Comparison of ENCODE assay signal across 8 cellular contexts in the genomic region with DNA sequence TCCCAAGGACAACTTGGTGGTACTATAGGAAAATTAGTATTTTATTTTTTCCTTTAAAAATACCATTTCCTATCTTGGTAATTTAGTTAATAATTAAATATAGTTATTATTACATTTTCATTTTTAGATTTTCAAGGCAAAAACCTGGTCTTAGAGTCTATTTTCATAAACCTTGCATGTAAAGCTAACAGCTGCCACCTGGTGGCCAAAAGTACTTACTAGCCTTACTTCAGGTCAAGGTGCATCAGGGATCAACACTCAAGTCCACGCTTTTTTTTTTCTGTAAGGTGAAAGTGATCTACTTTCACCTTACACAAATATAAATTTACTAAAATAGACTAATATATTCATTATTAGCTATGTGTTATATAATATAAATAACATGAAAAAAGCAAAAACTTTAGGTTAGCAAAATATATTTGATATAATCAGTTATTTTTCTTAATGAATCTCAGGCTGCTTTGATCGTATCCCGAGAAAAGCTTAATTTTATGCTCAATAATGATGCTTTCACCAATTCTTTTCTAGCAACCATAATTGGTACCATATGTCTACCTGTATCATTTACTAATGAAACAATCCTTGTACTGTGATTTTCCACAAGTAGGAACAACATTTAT.
DNase-seq lines count a peak whose midpoint lies in the region; ATAC-seq and TF ChIP-seq lines count a peak whose summit lies in the region.

No MANE protein-coding gene starts in this region.

- TF ChIP-seq CTCF in heart left ventricle (IDR thresholded peaks at IDR 0.05) (peak; percentile 68 to 88 (median 80)), psoas muscle (IDR thresholded peaks at IDR 0.05) (peak; percentile 86), vagina (IDR thresholded peaks at IDR 0.05) (peak; percentile 18 to 59 (median 53))

- H3K36me3 Mint-ChIP-seq in CD4-positive, CD25-positive, alpha-beta regulatory T cell: peaks cover 14% of the 10 kb centered on the region
- H3K36me3 Mint-ChIP-seq in activated naive CD8-positive, alpha-beta T cell treated with anti-CD3 and anti-CD28 coated beads for 36 hours: no peaks in the 10 kb centered on the region

- intact Hi-C loops in heart left ventricle (cut with DNase I): loop anchor here in 8 of 10 donors (1.0 to 5.0 kb wide), 5 partner anchors 62 to 67 kb away; a partner anchor contains a TSS
- intact Hi-C loops in psoas muscle (cut with DNase I): loop anchor here (1.0 to 10.0 kb wide), 3 partner anchors 62 to 315 kb away; a partner anchor contains a TSS
- intact Hi-C loops in vagina (cut with DNase I): no loop called here

- peak in 1 of 2 donors; percentile 48 for ATAC-seq in CD4-positive, CD25-positive, alpha-beta regulatory T cell (ENCODE audit: low read depth in 2 of 2)
- peak; percentile 68 for ATAC-seq in GM21360 (IDR thresholded peaks at IDR 0.05; ENCODE audit: unreplicated experiment)
- ATAC-seq in heart left ventricle: no peak
- ATAC-seq in psoas muscle: peak in 2 of 4 donors; percentile 62 to 73

- H3K27me3 Mint-ChIP-seq in CD4-positive, CD25-positive, alpha-beta regulatory T cell: no peaks in the 10 kb centered on the region
- H3K27me3 Mint-ChIP-seq in activated naive CD8-positive, alpha-beta T cell treated with anti-CD3 and anti-CD28 coated beads for 36 hours: no peaks in the 10 kb centered on the region

- no peaks in the 10 kb centered on the region for H3K4me1 ChIP-seq in CD4-positive, CD25-positive, alpha-beta regulatory T cell (ENCODE audit: control insufficient read depth, insufficient read depth, low read length, poor library complexity, severe bottlenecking)
- peaks cover 0 to 3% (median 0%) of the 10 kb centered on the region in 12 donors for H3K4me1 ChIP-seq in heart left ventricle
- no peaks in the 10 kb centered on the region for H3K4me1 ChIP-seq in psoas muscle
- H3K4me1 ChIP-seq in vagina: no peaks in the 10 kb centered on the region

- peaks cover 43% of the 10 kb centered on the region for H3K36me3 ChIP-seq in CD4-positive, CD25-positive, alpha-beta regulatory T cell (ENCODE audit: control insufficient read depth, insufficient read depth, low read length)
- H3K36me3 ChIP-seq in heart left ventricle: peaks cover 0 to 72% (median 22%) of the 10 kb centered on the region in 9 donors
- peaks cover 0 to 51% of the 10 kb centered on the region in 2 donors for H3K36me3 ChIP-seq in psoas muscle (ENCODE audit: insufficient read depth in 1 of 2, low read depth in 1 of 2)
- peaks cover 0 to 6% of the 10 kb centered on the region in 2 donors for H3K36me3 ChIP-seq in vagina

- DNase-seq in CD4-positive, CD25-positive, alpha-beta regulatory T cell: peak; percentile 56 to 89 (median 68)
- peak; percentile 51 for DNase-seq in MV-4-11 (lab: John Stamatoyannopoulos, UW)
- DNase-seq in SKM-1 (lab: John Stamatoyannopoulos, UW; ENCODE audit: unreplicated experiment): peak; percentile 36
- DNase-seq in activated naive CD8-positive, alpha-beta T cell treated with anti-CD3 and anti-CD28 coated beads for 36 hours: peak; percentile 54
- peak; percentile 44 to 80 (median 51) for DNase-seq in heart left ventricle
- DNase-seq in psoas muscle: peak; percentile 33 to 53
- DNase-seq in vagina (ENCODE audit: extremely low spot score in 2 of 2): no peak

- 71 to 79% (median 76%) methylated on average over 3 of the region's 3 CpGs for WGBS in heart left ventricle, 4 donors
- WGBS in psoas muscle, 3 donors: 75 to 84% (median 75%) methylated on average over 3 of the region's 3 CpGs

- H3K4me3 ChIP-seq in CD4-positive, CD25-positive, alpha-beta regulatory T cell (ENCODE audit: low read depth, low read length): no peak overlapping the region
- H3K4me3 ChIP-seq in heart left ventricle (no peak overlapping the region), psoas muscle (no peak overlapping the region), vagina (no peak overlapping the region)

- no peaks in the 10 kb centered on the region for H3K9me3 ChIP-seq in CD4-positive, CD25-positive, alpha-beta regulatory T cell (ENCODE audit: control insufficient read depth in 2 of 2, low read length in 2 of 2)
- no peaks in the 10 kb centered on the region for H3K9me3 ChIP-seq in heart left ventricle
- H3K9me3 ChIP-seq in psoas muscle: no peaks in the 10 kb centered on the region
- no peaks in the 10 kb centered on the region for H3K9me3 ChIP-seq in vagina

- peak overlapping the region; percentile 51 for H3K27ac ChIP-seq in CD4-positive, CD25-positive, alpha-beta regulatory T cell (ENCODE audit: insufficient read depth, low read length, poor library complexity, severe bottlenecking)
- H3K27ac ChIP-seq in heart left ventricle (no peak overlapping the region), psoas muscle (no peak overlapping the region), vagina (no peak overlapping the region)

- no peak overlapping the region for H3K27ac Mint-ChIP-seq in CD4-positive, CD25-positive, alpha-beta regulatory T cell
- no peak overlapping the region for H3K27ac Mint-ChIP-seq in activated naive CD8-positive, alpha-beta T cell treated with anti-CD3 and anti-CD28 coated beads for 36 hours

- TF ChIP-seq POLR2A in heart left ventricle (IDR thresholded peaks at IDR 0.05): no peak
- no peak for TF ChIP-seq POLR2A in vagina (IDR thresholded peaks at IDR 0.05)

- H3K27me3 ChIP-seq in CD4-positive, CD25-positive, alpha-beta regulatory T cell (ENCODE audit: control insufficient read depth, insufficient read depth, low read length): no peaks in the 10 kb centered on the region
- H3K27me3 ChIP-seq in heart left ventricle: no peaks in the 10 kb centered on the region
- H3K27me3 ChIP-seq in psoas muscle (ENCODE audit: insufficient read depth in 3 of 3, low read length in 2 of 3): no peaks in the 10 kb centered on the region
- no peaks in the 10 kb centered on the region for H3K27me3 ChIP-seq in vagina

- no peak overlapping the region for H3K4me3 Mint-ChIP-seq in CD4-positive, CD25-positive, alpha-beta regulatory T cell
- no peak overlapping the region for H3K4me3 Mint-ChIP-seq in activated naive CD8-positive, alpha-beta T cell treated with anti-CD3 and anti-CD28 coated beads for 36 hours

- no peaks in the 10 kb centered on the region for H3K4me1 Mint-ChIP-seq in CD4-positive, CD25-positive, alpha-beta regulatory T cell
- no peaks in the 10 kb centered on the region for H3K4me1 Mint-ChIP-seq in activated naive CD8-positive, alpha-beta T cell treated with anti-CD3 and anti-CD28 coated beads for 36 hours

- no peaks in the 10 kb centered on the region for H3K9me3 Mint-ChIP-seq in CD4-positive, CD25-positive, alpha-beta regulatory T cell
- H3K9me3 Mint-ChIP-seq in activated naive CD8-positive, alpha-beta T cell treated with anti-CD3 and anti-CD28 coated beads for 36 hours: no peaks in the 10 kb centered on the region

Comparison
In these comparisons a context has a peak if more than half of its experiments do, and no peak if none do; other contexts are left out.
1. DNase-seq: peak in CD4-positive, CD25-positive, alpha-beta regulatory T cell (3 of 3), MV-4-11 (single experiment), SKM-1 (single experiment), activated naive CD8-positive, alpha-beta T cell treated with anti-CD3 and anti-CD28 coated beads for 36 hours (single experiment), heart left ventricle (5 of 5) and psoas muscle (2 of 2); none in vagina (0 of 2).
2. Peak in every context shown above with its lines, with median percentiles within 50 percentile points of each other: CTCF ChIP-seq.